28 cellular contexts compared by ENCODE assay signal in the genomic region with DNA sequence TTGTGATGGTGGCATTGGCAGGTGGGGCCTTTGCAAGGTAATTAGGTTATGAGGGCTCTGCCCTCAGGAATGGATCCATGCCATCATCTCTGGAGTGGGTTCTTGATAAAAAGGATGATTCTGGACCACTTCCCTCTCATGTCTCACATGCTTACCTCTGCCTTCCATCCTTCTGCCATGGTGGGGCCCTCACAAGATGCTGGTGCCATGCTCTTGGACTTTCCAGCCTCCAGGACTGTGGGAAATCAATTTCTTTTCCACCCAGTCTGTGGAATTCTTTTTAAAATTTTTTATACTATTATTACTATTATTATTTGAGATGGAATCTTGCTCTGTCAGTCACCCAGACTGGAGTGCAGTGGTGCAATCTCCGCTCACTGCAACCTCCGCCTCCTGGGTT. TPM values are rescaled to one million over a fixed set of nuclear protein-coding genes. Genes with fewer than 3 reads are reported as not detected.
DNase-seq lines count a peak whose midpoint lies in the region; ATAC-seq and TF ChIP-seq lines count a peak whose summit lies in the region.
"Had no signal": no experiment of that assay in that cellular context is flagged by ENCODE, and none has a peak within 500 bp of the region (broad histone marks: within the 10 kb centered on the region; RNA-seq: fewer than 3 reads in every experiment).

No MANE protein-coding gene starts in this region.

- no peaks in the 10 kb centered on the region for H3K27me3 Mint-ChIP-seq in memory B cell
- H3K27me3 Mint-ChIP-seq: CD4-positive, CD25-positive, alpha-beta regulatory T cell had no signal

- no peak overlapping the region for H3K4me3 Mint-ChIP-seq in memory B cell
- H3K4me3 Mint-ChIP-seq: activated naive CD4-positive, alpha-beta T cell treated with anti-CD3 and anti-CD28 coated beads, Interleukin-2, amount 10 ng/mL, durations not matched to agents 7 days and 5 days; activated T-helper 1 cell treated with anti-CD3 and anti-CD28 coated beads, Interleukin-12 subunit alpha, Interleukin-12 subunit beta, Interleukin-2, Interleukin-4 antibody, amounts not matched to agents 30 ng/mL and 10 ng/mL and 1 ng/mL, durations not matched to agents 14 hours and 24 hours and 36 hours; mesothelial cell of epicardium; naive thymus-derived CD4-positive, alpha-beta T cell had no signal

- H3K4me1 Mint-ChIP-seq in memory B cell: peaks cover 64% of the 10 kb centered on the region

- peaks cover 2% of the 10 kb centered on the region for H3K36me3 Mint-ChIP-seq in memory B cell
- H3K36me3 Mint-ChIP-seq: activated naive CD4-positive, alpha-beta T cell treated with anti-CD3 and anti-CD28 coated beads, Interleukin-2, amount 10 ng/mL, durations not matched to agents 7 days and 5 days; CD4-positive, CD25-positive, alpha-beta regulatory T cell; IgD-negative memory B cell; mesothelial cell of epicardium had no signal

- intact Hi-C loops in cardiac septum (cut with DNase I) (loop anchor here (5.0 kb wide), 1 partner anchor 203 kb away; no protein-coding TSS in a partner anchor), upper lobe of right lung (cut with DNase I) (loop anchor here (5.0 kb wide), 1 partner anchor 68 kb away; no protein-coding TSS in a partner anchor)

- no peaks in the 10 kb centered on the region for H3K9me3 Mint-ChIP-seq in memory B cell
- H3K9me3 Mint-ChIP-seq: activated naive CD4-positive, alpha-beta T cell treated with anti-CD3 and anti-CD28 coated beads, Interleukin-2, amount 10 ng/mL, durations not matched to agents 7 days and 5 days; activated T-helper 1 cell treated with anti-CD3 and anti-CD28 coated beads, Interleukin-12 subunit alpha, Interleukin-12 subunit beta, Interleukin-2, Interleukin-4 antibody, amounts not matched to agents 30 ng/mL and 10 ng/mL and 1 ng/mL, durations not matched to agents 14 hours and 24 hours and 36 hours; CD4-positive, CD25-positive, alpha-beta regulatory T cell; IgD-negative memory B cell; naive thymus-derived CD4-positive, alpha-beta T cell had no signal

- TF ChIP-seq CTCF in cardiac muscle cell (IDR thresholded peaks at IDR 0.05; ENCODE audit: low read depth, low read length): no peak
- TF ChIP-seq CTCF in VCaP (conservative IDR thresholded peaks at IDR 0.05): no peak
- TF ChIP-seq CTCF in upper lobe of right lung (IDR thresholded peaks at IDR 0.05): no peak

- H3K27ac ChIP-seq in cardiac muscle cell (peak overlapping the region; percentile 71), VCaP (peak overlapping the region; percentile 100), upper lobe of right lung (no peak overlapping the region)
- H3K27ac ChIP-seq: brain microvascular endothelial cell, left ventricle myocardium inferior had no signal

- no peak for ATAC-seq in memory B cell (ENCODE audit: low read depth)
- no peak for ATAC-seq in upper lobe of right lung
- no peak for ATAC-seq in HG03439 (IDR thresholded peaks at IDR 0.05; ENCODE audit: unreplicated experiment)
- ATAC-seq: naive thymus-derived CD4-positive, alpha-beta T cell; PC-3; Right ventricle myocardium inferior had no signal

- in situ Hi-C loops in KBM-7 (cut with MboI; ENCODE audit: low pct_unique_long_range_greater_than_20kb, low sequenced_read_pairs): no loop called here

- no peaks in the 10 kb centered on the region for H3K9me3 ChIP-seq in cardiac muscle cell (ENCODE audit: low read depth)
- no peaks in the 10 kb centered on the region for H3K9me3 ChIP-seq in upper lobe of right lung
- H3K9me3 ChIP-seq: left ventricle myocardium inferior, prostate gland, sigmoid colon, SK-N-SH had no signal

- H3K4me1 ChIP-seq in cardiac muscle cell (ENCODE audit: low read depth) (peaks cover 10% of the 10 kb centered on the region), upper lobe of right lung (peaks cover 7% of the 10 kb centered on the region)
- H3K4me1 ChIP-seq: left ventricle myocardium inferior had no signal

- H3K36me3 ChIP-seq in cardiac muscle cell: no peaks in the 10 kb centered on the region
- no peaks in the 10 kb centered on the region for H3K36me3 ChIP-seq in upper lobe of right lung
- H3K36me3 ChIP-seq: brain microvascular endothelial cell, left ventricle myocardium inferior, prostate gland, sigmoid colon had no signal

- DNase-seq in cardiac muscle cell (ENCODE audit: low read depth in 1 of 2, low spot score in 1 of 2) (no peak), cardiac septum (ENCODE audit: low spot score) (no peak), memory B cell (ENCODE audit: low spot score in 2 of 2) (no peak), upper lobe of right lung (peak; percentile 8), KBM-7 (no peak)
- DNase-seq in activated CD4-positive, alpha-beta T cell treated with anti-CD3 and anti-CD28 coated beads for 48 hours: no peak
- DNase-seq: activated CD4-positive, CD25-positive, alpha-beta regulatory T cell; activated naive CD4-positive, alpha-beta T cell treated with anti-CD3 and anti-CD28 coated beads, Interleukin-2, amount 10 ng/mL, durations not matched to agents 7 days and 5 days; amniotic stem cell; CD4-positive, CD25-positive, alpha-beta regulatory T cell; effector CD4-positive, alpha-beta T cell; left ventricle myocardium inferior; naive thymus-derived CD4-positive, alpha-beta T cell; NCI-H1092; NCI-H1694; NCI-H446 treated with DMSO at 0.1 percent for 48 hours; stimulated activated CD4-positive, alpha-beta T cell treated with anti-CD3 and anti-CD28 coated beads, Interleukin-4, amount 100 ng/mL, for 24 hours had no signal

- H3K27me3 ChIP-seq in cardiac muscle cell (no peaks in the 10 kb centered on the region), upper lobe of right lung (no peaks in the 10 kb centered on the region)
- H3K27me3 ChIP-seq: brain microvascular endothelial cell, sigmoid colon had no signal

- peak overlapping the region; percentile 96 for H3K27ac Mint-ChIP-seq in memory B cell

- H3K4me3 ChIP-seq in cardiac muscle cell (no peak overlapping the region), upper lobe of right lung (no peak overlapping the region)
- H3K4me3 ChIP-seq: left ventricle myocardium inferior, prostate gland, sigmoid colon had no signal

RNA-seq across cellular contexts. Expression of gene ACBD3, which starts 57.3 kb away (rescaled TPM):
- total RNA-seq in cardiac muscle cell (37.3 and 47.4 TPM in 2 replicates), cardiac septum (42.3 TPM), upper lobe of right lung (42.2 TPM)
- 41.7 and 45.5 TPM in 2 replicates for polyA plus RNA-seq in cardiac muscle cell
